In the genomic region with DNA sequence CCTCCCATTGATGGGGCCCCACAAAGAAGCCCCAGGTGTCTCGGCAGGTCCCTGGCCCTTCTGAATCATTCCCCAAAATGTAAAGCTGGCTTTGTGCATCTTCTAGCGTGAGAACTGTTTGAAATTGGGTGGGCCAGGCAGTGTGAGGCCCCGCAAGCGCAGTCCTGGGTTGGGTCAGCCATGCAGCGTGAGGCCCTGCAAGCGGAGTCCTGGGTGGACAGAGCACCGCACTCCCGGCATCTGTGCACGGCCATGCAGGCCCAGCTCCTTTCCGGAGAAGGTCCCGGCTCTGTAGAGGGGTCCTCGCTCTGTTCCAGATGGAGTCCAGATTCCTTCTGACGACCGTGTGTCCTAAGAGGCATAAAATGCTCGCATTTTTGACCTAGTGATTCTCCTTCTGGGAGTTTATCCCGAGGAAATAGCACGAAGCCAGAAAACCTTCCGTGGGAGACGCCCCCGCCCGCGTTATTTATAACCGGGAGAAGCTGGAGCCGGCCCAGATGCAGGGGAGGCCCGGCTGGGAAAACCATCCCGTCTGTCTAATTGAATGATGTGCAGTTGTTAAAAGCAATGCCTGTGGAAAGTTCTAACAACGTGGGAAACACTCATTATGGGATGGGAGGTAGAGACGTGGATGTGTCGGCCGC, we compare ENCODE assay signal across 1 cellular context.
TF ChIP-seq lines count a peak whose summit lies in the region.

No MANE protein-coding gene starts in this region.

TF ChIP-seq in H1, 55 proteins besides CTCF, POLR2A, EP300 and RAD21:
- TF ChIP-seq EGR1 (IDR thresholded peaks at IDR 0.05; ENCODE audit: borderline replicate concordance, low read depth, low read length) (no peak), CEBPB (IDR thresholded peaks at IDR 0.05; ENCODE audit: low read depth, low read length) (no peak), GTF2F1 (IDR thresholded peaks at IDR 0.05; ENCODE audit: borderline replicate concordance, low read depth, low read length) (no peak), SUZ12 (IDR thresholded peaks at IDR 0.05; ENCODE audit: low read length) (no peak), BCL11A (IDR thresholded peaks at IDR 0.05; ENCODE audit: low read depth in 2 of 2, low read length in 2 of 2) (no peak), POU5F1 (IDR thresholded peaks at IDR 0.05; ENCODE audit: low read depth, low read length) (no peak), SAP30 (IDR thresholded peaks at IDR 0.05; ENCODE audit: insufficient read depth, insufficient replicate concordance, low read length) (no peak), CHD2 (IDR thresholded peaks at IDR 0.05; ENCODE audit: low read length) (no peak)
- TF ChIP-seq, protein P1, sequence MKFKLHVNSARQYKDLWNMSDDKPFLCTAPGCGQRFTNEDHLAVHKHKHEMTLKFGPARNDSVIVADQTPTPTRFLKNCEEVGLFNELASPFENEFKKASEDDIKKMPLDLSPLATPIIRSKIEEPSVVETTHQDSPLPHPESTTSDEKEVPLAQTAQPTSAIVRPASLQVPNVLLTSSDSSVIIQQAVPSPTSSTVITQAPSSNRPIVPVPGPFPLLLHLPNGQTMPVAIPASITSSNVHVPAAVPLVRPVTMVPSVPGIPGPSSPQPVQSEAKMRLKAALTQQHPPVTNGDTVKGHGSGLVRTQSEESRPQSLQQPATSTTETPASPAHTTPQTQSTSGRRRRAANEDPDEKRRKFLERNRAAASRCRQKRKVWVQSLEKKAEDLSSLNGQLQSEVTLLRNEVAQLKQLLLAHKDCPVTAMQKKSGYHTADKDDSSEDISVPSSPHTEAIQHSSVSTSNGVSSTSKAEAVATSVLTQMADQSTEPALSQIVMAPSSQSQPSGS (IDR thresholded peaks at IDR 0.05; ENCODE audit: low read length): no peak
- TF ChIP-seq, protein P2, sequence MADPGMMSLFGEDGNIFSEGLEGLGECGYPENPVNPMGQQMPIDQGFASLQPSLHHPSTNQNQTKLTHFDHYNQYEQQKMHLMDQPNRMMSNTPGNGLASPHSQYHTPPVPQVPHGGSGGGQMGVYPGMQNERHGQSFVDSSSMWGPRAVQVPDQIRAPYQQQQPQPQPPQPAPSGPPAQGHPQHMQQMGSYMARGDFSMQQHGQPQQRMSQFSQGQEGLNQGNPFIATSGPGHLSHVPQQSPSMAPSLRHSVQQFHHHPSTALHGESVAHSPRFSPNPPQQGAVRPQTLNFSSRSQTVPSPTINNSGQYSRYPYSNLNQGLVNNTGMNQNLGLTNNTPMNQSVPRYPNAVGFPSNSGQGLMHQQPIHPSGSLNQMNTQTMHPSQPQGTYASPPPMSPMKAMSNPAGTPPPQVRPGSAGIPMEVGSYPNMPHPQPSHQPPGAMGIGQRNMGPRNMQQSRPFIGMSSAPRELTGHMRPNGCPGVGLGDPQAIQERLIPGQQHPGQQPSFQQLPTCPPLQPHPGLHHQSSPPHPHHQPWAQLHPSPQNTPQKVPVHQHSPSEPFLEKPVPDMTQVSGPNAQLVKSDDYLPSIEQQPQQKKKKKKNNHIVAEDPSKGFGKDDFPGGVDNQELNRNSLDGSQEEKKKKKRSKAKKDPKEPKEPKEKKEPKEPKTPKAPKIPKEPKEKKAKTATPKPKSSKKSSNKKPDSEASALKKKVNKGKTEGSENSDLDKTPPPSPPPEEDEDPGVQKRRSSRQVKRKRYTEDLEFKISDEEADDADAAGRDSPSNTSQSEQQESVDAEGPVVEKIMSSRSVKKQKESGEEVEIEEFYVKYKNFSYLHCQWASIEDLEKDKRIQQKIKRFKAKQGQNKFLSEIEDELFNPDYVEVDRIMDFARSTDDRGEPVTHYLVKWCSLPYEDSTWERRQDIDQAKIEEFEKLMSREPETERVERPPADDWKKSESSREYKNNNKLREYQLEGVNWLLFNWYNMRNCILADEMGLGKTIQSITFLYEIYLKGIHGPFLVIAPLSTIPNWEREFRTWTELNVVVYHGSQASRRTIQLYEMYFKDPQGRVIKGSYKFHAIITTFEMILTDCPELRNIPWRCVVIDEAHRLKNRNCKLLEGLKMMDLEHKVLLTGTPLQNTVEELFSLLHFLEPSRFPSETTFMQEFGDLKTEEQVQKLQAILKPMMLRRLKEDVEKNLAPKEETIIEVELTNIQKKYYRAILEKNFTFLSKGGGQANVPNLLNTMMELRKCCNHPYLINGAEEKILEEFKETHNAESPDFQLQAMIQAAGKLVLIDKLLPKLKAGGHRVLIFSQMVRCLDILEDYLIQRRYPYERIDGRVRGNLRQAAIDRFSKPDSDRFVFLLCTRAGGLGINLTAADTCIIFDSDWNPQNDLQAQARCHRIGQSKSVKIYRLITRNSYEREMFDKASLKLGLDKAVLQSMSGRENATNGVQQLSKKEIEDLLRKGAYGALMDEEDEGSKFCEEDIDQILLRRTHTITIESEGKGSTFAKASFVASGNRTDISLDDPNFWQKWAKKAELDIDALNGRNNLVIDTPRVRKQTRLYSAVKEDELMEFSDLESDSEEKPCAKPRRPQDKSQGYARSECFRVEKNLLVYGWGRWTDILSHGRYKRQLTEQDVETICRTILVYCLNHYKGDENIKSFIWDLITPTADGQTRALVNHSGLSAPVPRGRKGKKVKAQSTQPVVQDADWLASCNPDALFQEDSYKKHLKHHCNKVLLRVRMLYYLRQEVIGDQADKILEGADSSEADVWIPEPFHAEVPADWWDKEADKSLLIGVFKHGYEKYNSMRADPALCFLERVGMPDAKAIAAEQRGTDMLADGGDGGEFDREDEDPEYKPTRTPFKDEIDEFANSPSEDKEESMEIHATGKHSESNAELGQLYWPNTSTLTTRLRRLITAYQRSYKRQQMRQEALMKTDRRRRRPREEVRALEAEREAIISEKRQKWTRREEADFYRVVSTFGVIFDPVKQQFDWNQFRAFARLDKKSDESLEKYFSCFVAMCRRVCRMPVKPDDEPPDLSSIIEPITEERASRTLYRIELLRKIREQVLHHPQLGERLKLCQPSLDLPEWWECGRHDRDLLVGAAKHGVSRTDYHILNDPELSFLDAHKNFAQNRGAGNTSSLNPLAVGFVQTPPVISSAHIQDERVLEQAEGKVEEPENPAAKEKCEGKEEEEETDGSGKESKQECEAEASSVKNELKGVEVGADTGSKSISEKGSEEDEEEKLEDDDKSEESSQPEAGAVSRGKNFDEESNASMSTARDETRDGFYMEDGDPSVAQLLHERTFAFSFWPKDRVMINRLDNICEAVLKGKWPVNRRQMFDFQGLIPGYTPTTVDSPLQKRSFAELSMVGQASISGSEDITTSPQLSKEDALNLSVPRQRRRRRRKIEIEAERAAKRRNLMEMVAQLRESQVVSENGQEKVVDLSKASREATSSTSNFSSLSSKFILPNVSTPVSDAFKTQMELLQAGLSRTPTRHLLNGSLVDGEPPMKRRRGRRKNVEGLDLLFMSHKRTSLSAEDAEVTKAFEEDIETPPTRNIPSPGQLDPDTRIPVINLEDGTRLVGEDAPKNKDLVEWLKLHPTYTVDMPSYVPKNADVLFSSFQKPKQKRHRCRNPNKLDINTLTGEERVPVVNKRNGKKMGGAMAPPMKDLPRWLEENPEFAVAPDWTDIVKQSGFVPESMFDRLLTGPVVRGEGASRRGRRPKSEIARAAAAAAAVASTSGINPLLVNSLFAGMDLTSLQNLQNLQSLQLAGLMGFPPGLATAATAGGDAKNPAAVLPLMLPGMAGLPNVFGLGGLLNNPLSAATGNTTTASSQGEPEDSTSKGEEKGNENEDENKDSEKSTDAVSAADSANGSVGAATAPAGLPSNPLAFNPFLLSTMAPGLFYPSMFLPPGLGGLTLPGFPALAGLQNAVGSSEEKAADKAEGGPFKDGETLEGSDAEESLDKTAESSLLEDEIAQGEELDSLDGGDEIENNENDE (IDR thresholded peaks at IDR 0.05; ENCODE audit: insufficient replicate concordance, low read length): no peak
